ENCODE assay signal across 1 cellular context in the genomic region with DNA sequence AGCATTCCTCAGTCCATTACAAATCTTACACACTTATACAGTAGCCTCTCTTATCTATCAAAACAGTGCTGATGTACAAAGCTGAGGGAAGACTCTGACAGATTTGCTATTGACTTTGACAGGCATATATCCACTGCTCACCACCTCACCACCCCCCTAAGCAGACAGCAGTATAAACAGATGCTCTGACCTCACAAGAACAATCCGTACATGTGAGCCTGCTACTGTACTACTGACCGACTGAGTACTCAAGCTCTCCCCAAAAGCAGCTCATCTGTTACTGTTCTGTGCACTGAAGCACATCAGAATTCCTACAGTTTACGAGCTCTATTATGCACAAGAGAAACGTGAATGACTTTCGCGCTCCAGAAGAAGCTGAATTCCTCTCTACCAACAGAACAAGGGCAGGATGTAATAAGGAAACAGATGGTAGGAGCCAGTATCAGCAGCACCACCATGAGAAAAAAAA.
TF ChIP-seq lines count a peak whose summit lies in the region.

No MANE protein-coding gene starts in this region.

TF ChIP-seq in IMR-90, 13 proteins besides CTCF, POLR2A, EP300 and RAD21 (continued from another document):
- TF ChIP-seq ELK1 (IDR thresholded peaks at IDR 0.05; ENCODE audit: borderline replicate concordance, low read depth, low read length): no peak
- no peak for TF ChIP-seq MXI1 (IDR thresholded peaks at IDR 0.05; ENCODE audit: borderline replicate concordance, low read depth, low read length)
- no peak for TF ChIP-seq FOS (IDR thresholded peaks at IDR 0.05; ENCODE audit: low read depth, low read length)
- TF ChIP-seq RFX5 (IDR thresholded peaks at IDR 0.05; ENCODE audit: low read depth, low read length): no peak
- no peak for TF ChIP-seq USF2 (IDR thresholded peaks at IDR 0.05; ENCODE audit: low read depth, low read length)
- no peak for TF ChIP-seq RCOR1 (IDR thresholded peaks at IDR 0.05; ENCODE audit: insufficient replicate concordance, low read length)
